1 cellular context compared by ENCODE assay signal in the genomic region with DNA sequence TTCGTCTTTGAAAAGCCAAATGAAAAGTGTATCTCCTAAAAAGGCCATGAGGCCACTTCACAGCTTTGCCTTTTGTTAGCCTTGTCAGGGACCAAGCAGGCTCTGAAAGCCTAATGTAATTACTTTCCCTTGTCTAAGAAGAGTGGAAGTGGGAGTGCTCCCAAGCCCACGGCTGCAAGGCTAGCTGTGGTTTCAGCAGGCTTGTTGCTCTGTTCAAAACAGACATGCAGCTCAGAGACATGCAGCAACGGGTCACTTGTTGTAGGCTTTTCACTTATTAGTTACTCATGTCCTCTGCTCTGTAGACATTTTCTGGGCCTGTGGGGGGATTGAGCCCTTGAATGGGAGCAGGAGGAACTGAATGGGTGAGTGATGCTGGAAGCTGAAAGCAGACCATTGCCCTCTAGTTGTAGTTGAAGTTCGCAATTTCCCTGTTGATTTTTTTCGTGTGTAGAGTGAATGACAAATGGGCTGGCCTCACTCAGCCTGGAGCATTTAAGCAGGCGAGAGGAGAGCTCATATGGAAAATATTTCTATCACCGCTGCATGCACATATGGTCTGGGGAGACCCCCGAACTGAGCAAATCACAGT.
TF ChIP-seq lines count a peak whose summit lies in the region.

No MANE protein-coding gene starts in this region.

TF ChIP-seq in K562, 482 proteins besides CTCF, POLR2A, EP300 and RAD21 (continued from another document):
- TF ChIP-seq, protein P1, sequence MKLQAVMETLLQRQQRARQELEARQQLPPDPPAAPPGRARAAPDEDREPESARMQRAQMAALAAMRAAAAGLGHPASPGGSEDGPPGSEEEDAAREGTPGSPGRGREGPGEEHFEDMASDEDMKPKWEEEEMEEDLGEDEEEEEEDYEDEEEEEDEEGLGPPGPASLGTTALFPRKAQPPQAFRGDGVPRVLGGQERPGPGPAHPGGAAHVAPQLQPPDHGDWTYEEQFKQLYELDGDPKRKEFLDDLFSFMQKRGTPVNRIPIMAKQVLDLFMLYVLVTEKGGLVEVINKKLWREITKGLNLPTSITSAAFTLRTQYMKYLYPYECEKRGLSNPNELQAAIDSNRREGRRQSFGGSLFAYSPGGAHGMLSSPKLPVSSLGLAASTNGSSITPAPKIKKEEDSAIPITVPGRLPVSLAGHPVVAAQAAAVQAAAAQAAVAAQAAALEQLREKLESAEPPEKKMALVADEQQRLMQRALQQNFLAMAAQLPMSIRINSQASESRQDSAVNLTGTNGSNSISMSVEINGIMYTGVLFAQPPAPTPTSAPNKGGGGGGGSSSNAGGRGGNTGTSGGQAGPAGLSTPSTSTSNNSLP (IDR thresholded peaks at IDR 0.05; ENCODE audit: borderline replicate concordance, low read depth, low read length): no peak
- TF ChIP-seq MXI1 (IDR thresholded peaks at IDR 0.05; ENCODE audit: low read depth, low read length) (no peak), PHF8 (IDR thresholded peaks at IDR 0.05; ENCODE audit: borderline replicate concordance, low read length) (0 out of 2 replicates have a peak, but pooled peaks have one; percentile 12), SLC30A9 (CRISPR knock-in tag; IDR thresholded peaks at IDR 0.05) (no peak)
